26 cellular contexts compared by ENCODE assay signal in the genomic region with DNA sequence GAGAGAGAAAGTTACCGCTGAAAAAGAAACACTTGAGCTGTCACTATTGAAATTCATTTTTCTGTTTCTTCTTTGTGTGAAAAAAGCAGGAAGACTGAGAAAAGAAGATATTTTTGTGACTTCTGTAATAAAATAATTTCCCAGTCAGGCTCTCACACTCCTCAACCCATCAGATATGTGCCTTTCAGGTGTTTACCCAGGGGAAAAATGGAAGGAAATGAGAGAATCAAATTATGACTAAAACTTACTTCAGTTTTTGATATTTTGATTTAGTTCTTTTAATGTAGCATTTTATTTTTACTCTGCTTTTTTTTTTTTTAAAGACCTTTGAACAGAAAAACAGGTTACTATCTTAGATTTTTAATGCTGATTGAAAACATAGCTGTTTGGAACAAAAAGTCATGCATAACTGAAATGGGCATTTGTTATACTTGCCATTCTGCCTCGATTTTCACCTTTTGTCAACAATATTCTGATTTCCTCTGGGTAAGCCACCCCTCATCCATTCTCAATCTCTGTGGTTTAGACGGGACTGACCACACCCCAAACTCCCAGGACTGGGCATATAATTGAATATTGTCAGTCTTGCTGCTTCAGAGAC.
A peak's percentile ranks its signal among the peaks of the same experiment; 100 is the strongest.
DNase-seq lines count a peak whose midpoint lies in the region; ATAC-seq, FAIRE-seq and TF ChIP-seq lines count a peak whose summit lies in the region.
"Had no signal": no experiment of that assay in that cellular context is flagged by ENCODE, and none has a peak within 500 bp of the region (broad histone marks: within the 10 kb centered on the region; RNA-seq: fewer than 3 reads in every experiment).

No MANE protein-coding gene starts in this region.

- H3K79me2 ChIP-seq in OCI-LY7 (ENCODE audit: insufficient read depth, low read depth, low read length): no peaks in the 10 kb centered on the region

- H3K9me3 ChIP-seq in BLaER1 treated with 17β-estradiol and CSF1 and Interleukin-3, amounts not matched to agents 10 nM and 100 nM (replicated peaks in 1 of 11): no peaks in the 10 kb centered on the region
- no peaks in the 10 kb centered on the region for H3K9me3 ChIP-seq in OCI-LY7 (ENCODE audit: low read length)
- no peaks in the 10 kb centered on the region for H3K9me3 ChIP-seq in mesenchymal stem cell (ENCODE audit: control insufficient read depth, low read length)
- no peaks in the 10 kb centered on the region for H3K9me3 ChIP-seq in colonic mucosa
- H3K9me3 ChIP-seq: SK-N-SH had no signal

- H3K4ac ChIP-seq in mesenchymal stem cell (ENCODE audit: low read depth in 1 of 2, low read length in 2 of 2): no peak overlapping the region

- H3K79me1 ChIP-seq in mesenchymal stem cell (replicated peaks; ENCODE audit: low read length, poor library complexity, severe bottlenecking): no peaks in the 10 kb centered on the region

- peaks cover 3% of the 10 kb centered on the region for H3K36me3 Mint-ChIP-seq in activated CD8-positive, alpha-beta T cell treated with anti-CD3 and anti-CD28 coated beads, Interleukin-2, amount 10 ng/mL, durations not matched to agents 7 days and 5 days (ENCODE audit: low read depth)
- H3K36me3 Mint-ChIP-seq: CD4-positive, alpha-beta memory T cell had no signal

- peak overlapping the region in 2 of 11 experiments; percentile 38 to 54; a peak in 3 of 22 replicates for H3K27ac ChIP-seq in BLaER1 treated with 17β-estradiol and CSF1 and Interleukin-3, amounts not matched to agents 10 nM and 100 nM
- peak overlapping the region; percentile 42 for H3K27ac ChIP-seq in OCI-LY7 (ENCODE audit: low read depth, low read length, poor library complexity, severe bottlenecking)
- H3K27ac ChIP-seq in mesenchymal stem cell (ENCODE audit: low read length, poor library complexity, severe bottlenecking): no peak overlapping the region
- H3K27ac ChIP-seq in colonic mucosa: no peak overlapping the region
- H3K27ac ChIP-seq: HL-60 had no signal

- H3K4me2 ChIP-seq in BLaER1 treated with 17β-estradiol and CSF1 and Interleukin-3, amounts not matched to agents 10 nM and 100 nM: peak overlapping the region in 9 of 11 experiments; percentile 32 to 60 (median 51); a peak in 18 of 22 replicates
- peak overlapping the region; percentile 58 for H3K4me2 ChIP-seq in OCI-LY7 (ENCODE audit: low read length)
- H3K4me2 ChIP-seq in mesenchymal stem cell (ENCODE audit: low read length, poor library complexity, severe bottlenecking): no peak overlapping the region
- H3K4me2 ChIP-seq: GM23338, SK-N-SH had no signal

- H3K27me3 Mint-ChIP-seq in activated CD8-positive, alpha-beta T cell treated with anti-CD3 and anti-CD28 coated beads, Interleukin-2, amount 10 ng/mL, durations not matched to agents 7 days and 5 days (ENCODE audit: low read depth): peaks cover 14% of the 10 kb centered on the region

- CTCF ChIA-PET in OCI-LY7 (lab: Charles Lee; ENCODE audit: unreplicated experiment): no interaction called here
- CTCF ChIA-PET in activated CD8-positive, alpha-beta T cell treated with anti-CD3 and anti-CD28 coated beads, Interleukin-2, amount 10 ng/mL, durations not matched to agents 7 days and 5 days (lab: Charles Lee): no interaction called here

- H3K27ac Mint-ChIP-seq in activated CD8-positive, alpha-beta T cell treated with anti-CD3 and anti-CD28 coated beads, Interleukin-2, amount 10 ng/mL, durations not matched to agents 7 days and 5 days: no peak overlapping the region
- H3K27ac Mint-ChIP-seq: CD4-positive, alpha-beta memory T cell; GM23338 had no signal

- POLR2A ChIA-PET in OCI-LY7 (lab: Charles Lee): interaction anchor here (0.9 to 1.0 kb wide), 2 partner anchors 16 to 159 kb away, joined by 3 to 4 read pairs; no protein-coding TSS in a partner anchor
- POLR2A ChIA-PET in activated CD8-positive, alpha-beta T cell treated with anti-CD3 and anti-CD28 coated beads, Interleukin-2, amount 10 ng/mL, durations not matched to agents 7 days and 5 days (lab: Charles Lee): no interaction called here

- H4K8ac ChIP-seq in mesenchymal stem cell (ENCODE audit: low read length): no peak overlapping the region

- intact Hi-C loops in OCI-LY7 (cut with micrococcal nuclease; ENCODE audit: unreplicated experiment): loop anchor here (2.0 kb wide), 1 partner anchor 386 kb away; a partner anchor contains a TSS
- intact Hi-C loops in colonic mucosa (cut with DNase I): no loop called here

- H3K4me1 Mint-ChIP-seq in activated CD8-positive, alpha-beta T cell treated with anti-CD3 and anti-CD28 coated beads, Interleukin-2, amount 10 ng/mL, durations not matched to agents 7 days and 5 days (ENCODE audit: low read depth): peaks cover 31% of the 10 kb centered on the region

- H4K91ac ChIP-seq in mesenchymal stem cell (ENCODE audit: low read length): no peak overlapping the region

- no peak overlapping the region for H3K4me3 ChIP-seq in BLaER1 treated with 17β-estradiol and CSF1 and Interleukin-3, amounts not matched to agents 10 nM and 100 nM
- H3K4me3 ChIP-seq in OCI-LY7 (ENCODE audit: low read depth, low read length, poor library complexity, severe bottlenecking) (peak overlapping the region; percentile 22), mesenchymal stem cell (ENCODE audit: insufficient read depth in 1 of 2, low read depth in 1 of 2, low read length in 2 of 2) (no peak overlapping the region), colonic mucosa (no peak overlapping the region)
- H3K4me3 ChIP-seq: GM23338 had no signal

- WGBS in mesenchymal stem cell: 93% methylated on average over 2 of the region's 3 CpGs

- peak overlapping the region in 1 of 11 experiments; percentile 43; a peak in 1 of 22 replicates for H3K9ac ChIP-seq in BLaER1 treated with 17β-estradiol and CSF1 and Interleukin-3, amounts not matched to agents 10 nM and 100 nM
- H3K9ac ChIP-seq in mesenchymal stem cell (ENCODE audit: low read length) (no peak overlapping the region), colonic mucosa (ENCODE audit: low read depth in 2 of 2, low read length in 2 of 2) (no peak overlapping the region)
- H3K9ac ChIP-seq: SK-N-SH had no signal

- peaks cover 29 to 49% (median 40%) of the 10 kb centered on the region in 10 experiments for H3K4me1 ChIP-seq in BLaER1 treated with 17β-estradiol and CSF1 and Interleukin-3, amounts not matched to agents 10 nM and 100 nM
- H3K4me1 ChIP-seq in OCI-LY7 (ENCODE audit: insufficient read depth, low read length, poor library complexity, severe bottlenecking) (peaks cover 49% of the 10 kb centered on the region), mesenchymal stem cell (ENCODE audit: control insufficient read depth, insufficient read depth, low read depth, low read length) (no peaks in the 10 kb centered on the region), colonic mucosa (no peaks in the 10 kb centered on the region)

- DNase-seq in GM18507 (ENCODE audit: extremely low spot score, insufficient read length, low read depth): no peak
- peak; percentile 14 for DNase-seq in OCI-LY7 (ENCODE audit: low spot score)
- no peak for DNase-seq in mesenchymal stem cell
- DNase-seq in kidney tubule cell (ENCODE audit: low spot score): no peak
- no peak for DNase-seq in colonic mucosa
- DNase-seq in activated CD8-positive, alpha-beta T cell treated with anti-CD3 and anti-CD28 coated beads, Interleukin-2, amount 10 ng/mL, durations not matched to agents 7 days and 5 days: no peak
- DNase-seq: C1 segment of cervical spinal cord; CD4-positive, alpha-beta memory T cell; COR-L47; EL; GDM1; HCEC 1CT; NCI-H1092 treated with DMSO at 0.1 percent for 48 hours; NCI-H1436; NCI-H187; NCI-H2081 treated with DMSO at 0.1 percent for 48 hours; NCI-H2171; NCI-H226; NCI-H510A; NCI-H69; SK-N-SH; SW 1271 had no signal

- no peak overlapping the region for H2BK5ac ChIP-seq in mesenchymal stem cell (ENCODE audit: low read depth, low read length, poor library complexity, severe bottlenecking)

- no peak overlapping the region for H3K14ac ChIP-seq in mesenchymal stem cell (ENCODE audit: low read length in 2 of 2)

- H3K4me3 Mint-ChIP-seq in activated CD8-positive, alpha-beta T cell treated with anti-CD3 and anti-CD28 coated beads, Interleukin-2, amount 10 ng/mL, durations not matched to agents 7 days and 5 days: no peak overlapping the region
- H3K4me3 Mint-ChIP-seq: CD4-positive, alpha-beta memory T cell; GM23338 had no signal

- H4K20me1 ChIP-seq in BLaER1 treated with 17β-estradiol and CSF1 and Interleukin-3, amounts not matched to agents 10 nM and 100 nM: no peaks in the 10 kb centered on the region
- H4K20me1 ChIP-seq in OCI-LY7 (ENCODE audit: insufficient read depth, low read length): no peaks in the 10 kb centered on the region

- no peak overlapping the region for H2BK12ac ChIP-seq in mesenchymal stem cell (ENCODE audit: low read length in 2 of 2)

- FAIRE-seq in GM18507 (lab: Jason Lieb, UNC): peak; percentile 24

- no peak for TF ChIP-seq CTCF in OCI-LY7 (conservative IDR thresholded peaks at IDR 0.05; ENCODE audit: low read length)
- no peak for TF ChIP-seq CTCF in colonic mucosa (IDR thresholded peaks at IDR 0.05)

- H2AK5ac ChIP-seq in mesenchymal stem cell (ENCODE audit: low read length, severe bottlenecking): peak overlapping the region; percentile 97

- H3K36me3 ChIP-seq in BLaER1 treated with 17β-estradiol and CSF1 and Interleukin-3, amounts not matched to agents 10 nM and 100 nM: no peaks in the 10 kb centered on the region
- H3K36me3 ChIP-seq in OCI-LY7 (ENCODE audit: insufficient read depth, low read length) (no peaks in the 10 kb centered on the region), mesenchymal stem cell (ENCODE audit: control insufficient read depth in 1 of 2, insufficient read depth in 2 of 2, low read depth in 1 of 2, low read length in 2 of 2) (no peaks in the 10 kb centered on the region), colonic mucosa (no peaks in the 10 kb centered on the region)

- no peaks in the 10 kb centered on the region for H3K9me3 Mint-ChIP-seq in activated CD8-positive, alpha-beta T cell treated with anti-CD3 and anti-CD28 coated beads, Interleukin-2, amount 10 ng/mL, durations not matched to agents 7 days and 5 days (ENCODE audit: insufficient read depth)
- H3K9me3 Mint-ChIP-seq: CD4-positive, alpha-beta memory T cell; GM23338 had no signal

- no peak overlapping the region for H3K23ac ChIP-seq in mesenchymal stem cell (ENCODE audit: low read length in 2 of 2)

- no peak for ATAC-seq in HG03442 (IDR thresholded peaks at IDR 0.05; ENCODE audit: unreplicated experiment)
- ATAC-seq in activated CD8-positive, alpha-beta T cell treated with anti-CD3 and anti-CD28 coated beads, Interleukin-2, amount 10 ng/mL, durations not matched to agents 7 days and 5 days: no peak
- ATAC-seq: GM23338 had no signal

- H2AFZ ChIP-seq in OCI-LY7 (ENCODE audit: low read length) (peak overlapping the region; percentile 94), mesenchymal stem cell (ENCODE audit: low read depth, low read length) (no peak overlapping the region)
- H2AFZ ChIP-seq: GM23338 had no signal

- H3K9me2 ChIP-seq in OCI-LY7 (ENCODE audit: insufficient read depth, low read length): no peaks in the 10 kb centered on the region
- H3K9me2 ChIP-seq: SK-N-SH had no signal

- no peaks in the 10 kb centered on the region for H3K27me3 ChIP-seq in BLaER1 treated with 17β-estradiol and CSF1 and Interleukin-3, amounts not matched to agents 10 nM and 100 nM
- H3K27me3 ChIP-seq in mesenchymal stem cell (ENCODE audit: control insufficient read depth in 1 of 2, insufficient read depth in 1 of 2, low read length in 2 of 2): no peaks in the 10 kb centered on the region
- no peaks in the 10 kb centered on the region for H3K27me3 ChIP-seq in colonic mucosa

- no peak overlapping the region for H2BK120ac ChIP-seq in mesenchymal stem cell (ENCODE audit: low read depth, low read length)

- no TSS peak for BruUV-seq in OCI-LY7 (replicated peaks; lab: Mats Ljungman, UMichigan)

- H3K18ac ChIP-seq in mesenchymal stem cell (ENCODE audit: low read depth in 1 of 2, low read length in 2 of 2): no peak overlapping the region

- no peak overlapping the region for H2BK15ac ChIP-seq in mesenchymal stem cell (ENCODE audit: low read depth, poor library complexity, severe bottlenecking)
